Comparison of ENCODE assay signal across 31 cellular contexts in the genomic region with DNA sequence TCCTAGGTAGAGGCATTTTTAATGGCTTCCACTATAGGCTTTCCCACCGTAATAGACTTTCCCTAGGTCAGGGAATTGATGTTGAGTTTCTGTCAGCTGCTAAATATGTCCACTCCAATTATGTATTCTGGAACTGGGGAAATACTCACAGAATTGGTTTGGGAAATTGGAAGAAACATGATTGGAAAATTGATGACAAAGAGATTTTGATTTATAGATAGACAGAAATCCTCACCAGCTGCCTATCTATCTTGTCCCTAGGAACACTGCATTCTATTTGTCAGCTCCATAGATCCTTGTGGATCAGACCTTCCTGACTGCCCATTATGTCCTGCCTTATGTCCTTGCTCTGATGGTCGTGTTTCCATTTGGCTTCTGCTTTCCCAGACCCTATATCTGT.
DNase-seq lines count a peak whose midpoint lies in the region; ATAC-seq, FAIRE-seq and TF ChIP-seq lines count a peak whose summit lies in the region.
"Had no signal": no experiment of that assay in that cellular context is flagged by ENCODE, and none has a peak within 500 bp of the region (broad histone marks: within the 10 kb centered on the region; RNA-seq: fewer than 3 reads in every experiment).

No MANE protein-coding gene starts in this region.

- peaks cover 4% of the 10 kb centered on the region for H3K4me1 Mint-ChIP-seq in WTC11
- H3K4me1 Mint-ChIP-seq: B cell; CD14-positive monocyte; CD4-positive, alpha-beta memory T cell; CD4-positive, CD25-positive, alpha-beta regulatory T cell; CD8-positive, alpha-beta memory T cell had no signal

- no peak for TF ChIP-seq POLR2A in K562 (conservative IDR thresholded peaks at IDR 0.05)

- H3K27me3 ChIP-seq in K562 (ENCODE audit: control insufficient read depth in 2 of 2, insufficient read depth in 2 of 2, low read length in 2 of 2) = no peaks in the 10 kb centered on the region
- H3K27me3 ChIP-seq: BE2C; BLaER1; BLaER1 treated with 17β-estradiol and CSF1 and Interleukin-3, amounts not matched to agents 10 nM and 100 nM had no signal

- 0 out of 2 replicates have a peak, but pooled peaks cover 2% of the 10 kb centered on the region for H3K36me3 Mint-ChIP-seq in WTC11
- H3K36me3 Mint-ChIP-seq: CD14-positive monocyte; CD4-positive, alpha-beta memory T cell; CD4-positive, CD25-positive, alpha-beta regulatory T cell; CD8-positive, alpha-beta memory T cell; CD8-positive, alpha-beta T cell had no signal

- ATAC-seq in K562 (no peak), WTC11 (no peak)
- ATAC-seq: A549; CD8-positive, alpha-beta T cell had no signal

- H3K4me1 ChIP-seq in K562 (replicated peaks in 1 of 2; ENCODE audit: control insufficient read depth in 2 of 2, insufficient read depth in 2 of 2, low read length in 2 of 2) = no peaks in the 10 kb centered on the region
- H3K4me1 ChIP-seq: A549; BE2C; BLaER1; BLaER1 treated with 17β-estradiol and CSF1 and Interleukin-3, amounts not matched to agents 10 nM and 100 nM; Caco-2 had no signal

- no peak overlapping the region for H3K27ac ChIP-seq in K562 (ENCODE audit: extremely low read depth, low read depth, low read length)
- H3K27ac ChIP-seq: 22Rv1; A549; BLaER1; BLaER1 treated with 17β-estradiol and CSF1 and Interleukin-3, amounts not matched to agents 10 nM and 100 nM; C4-2B had no signal

- no peak for FAIRE-seq in K562 (lab: Jason Lieb, UNC)
- FAIRE-seq: A204.1, A549, D721Med had no signal

- 36% methylated on average over 2 of the region's 2 CpGs for WGBS in K562 (ENCODE audit: insufficient coverage, low coverage, missing lambda C conversion rate)

- no peak overlapping the region for H3K4me3 Mint-ChIP-seq in WTC11
- H3K4me3 Mint-ChIP-seq: B cell; CD14-positive monocyte; CD4-positive, alpha-beta memory T cell; CD4-positive, alpha-beta T cell; CD4-positive, CD25-positive, alpha-beta regulatory T cell; CD8-positive, alpha-beta memory T cell; CD8-positive, alpha-beta T cell had no signal

- no peak for TF ChIP-seq CTCF in K562 (IDR thresholded peaks at IDR 0.05 in 2 of 3, conservative IDR thresholded peaks at IDR 0.05 in 1 of 3; ENCODE audit: insufficient read depth in 2 of 3, low read depth in 1 of 3, low read length in 3 of 3)
- no peak for TF ChIP-seq CTCF in WTC11 (IDR thresholded peaks at IDR 0.05)

- H3K9me1 ChIP-seq in K562 (ENCODE audit: control insufficient read depth, insufficient read depth, low read length) = no peaks in the 10 kb centered on the region

- no peaks in the 10 kb centered on the region for H3K9me3 ChIP-seq in K562 (replicated peaks; ENCODE audit: control insufficient read depth, insufficient read depth, low read depth, low read length)
- H3K9me3 ChIP-seq: A549; BLaER1; BLaER1 treated with 17β-estradiol and CSF1 and Interleukin-3, amounts not matched to agents 10 nM and 100 nM; Caco-2 had no signal

- H3K4me2 ChIP-seq in K562 (ENCODE audit: insufficient read depth, low read length) = no peak overlapping the region
- H3K4me2 ChIP-seq: A549; BLaER1; BLaER1 treated with 17β-estradiol and CSF1 and Interleukin-3, amounts not matched to agents 10 nM and 100 nM had no signal

- H3K79me2 ChIP-seq in K562 (ENCODE audit: control insufficient read depth, insufficient read depth, low read length) = no peaks in the 10 kb centered on the region

- no peaks in the 10 kb centered on the region for H3K36me3 ChIP-seq in K562 (ENCODE audit: control insufficient read depth, insufficient read depth, low read length)
- H3K36me3 ChIP-seq: BE2C; BLaER1; BLaER1 treated with 17β-estradiol and CSF1 and Interleukin-3, amounts not matched to agents 10 nM and 100 nM had no signal

- no TSS peak for BruUV-seq in K562 (replicated peaks; lab: Mats Ljungman, UMichigan)

- peaks cover 8% of the 10 kb centered on the region; the same call in 1 of the 2 replicates for H3K9me3 Mint-ChIP-seq in WTC11
- H3K9me3 Mint-ChIP-seq: CD4-positive, alpha-beta T cell; CD8-positive, alpha-beta T cell had no signal

- no peak overlapping the region for H3K27ac Mint-ChIP-seq in WTC11
- H3K27ac Mint-ChIP-seq: B cell; CD14-positive monocyte; CD4-positive, alpha-beta memory T cell; CD4-positive, alpha-beta T cell; CD8-positive, alpha-beta memory T cell; CD8-positive, alpha-beta T cell had no signal

- H3K27me3 Mint-ChIP-seq in WTC11 (ENCODE audit: low read depth) = no peaks in the 10 kb centered on the region; the same call in 1 of the 2 replicates
- H3K27me3 Mint-ChIP-seq: B cell; CD4-positive, alpha-beta memory T cell; CD4-positive, alpha-beta T cell; CD4-positive, CD25-positive, alpha-beta regulatory T cell; CD8-positive, alpha-beta memory T cell had no signal

- CTCF ChIA-PET in K562 (lab: Yijun Ruan, JAX; ENCODE audit: low intra/inter-chr PET ratio) (no interaction called here), WTC11 (lab: Charles Lee) (no interaction called here)

- no peak overlapping the region for H3K9ac ChIP-seq in K562 (ENCODE audit: insufficient read depth in 1 of 2, low read depth in 2 of 2, low read length in 2 of 2)
- H3K9ac ChIP-seq: BLaER1; BLaER1 treated with 17β-estradiol and CSF1 and Interleukin-3, amounts not matched to agents 10 nM and 100 nM had no signal

- no peak overlapping the region for H2AFZ ChIP-seq in K562 (ENCODE audit: low read depth, low read length)

- in situ Hi-C loops in K562 (cut with MboI) = no loop called here

- no peak overlapping the region for H3K4me3 ChIP-seq in K562
- H3K4me3 ChIP-seq: A549; BLaER1; BLaER1 treated with 17β-estradiol and CSF1 and Interleukin-3, amounts not matched to agents 10 nM and 100 nM had no signal

- no peak for DNase-seq in K562 (ENCODE audit: extremely low read depth in 1 of 4, low spot score in 3 of 4)
- DNase-seq in WTC11 (ENCODE audit: low spot score) = no peak
- DNase-seq: 8988T; ACHN; AML-193; BE2C; C1 segment of cervical spinal cord; Caco-2; Calu3; CD4-positive, alpha-beta memory T cell; CD4-positive, alpha-beta T cell; CD4-positive, CD25-positive, alpha-beta regulatory T cell; CD8-positive, alpha-beta memory T cell; CD8-positive, alpha-beta T cell; COR-L47; DMS 273 treated with DMSO at 0.1 percent for 48 hours; DMS153; DMS53; DMS79; DMS79 treated with DMSO at 0.1 percent for 48 hours; DND-41; EL had no signal

- no peaks in the 10 kb centered on the region for H4K20me1 ChIP-seq in K562 (replicated peaks; ENCODE audit: control insufficient read depth, insufficient read depth, low read length)
- H4K20me1 ChIP-seq: BLaER1; BLaER1 treated with 17β-estradiol and CSF1 and Interleukin-3, amounts not matched to agents 10 nM and 100 nM had no signal

- POLR2A ChIA-PET in K562 (lab: Yijun Ruan, JAX) (interaction anchor here (0.6 to 1.4 kb wide), 3 partner anchors 8 to 92 kb away, joined by 3 to 5 read pairs (median 3); no protein-coding TSS in a partner anchor), WTC11 (lab: Charles Lee) (no interaction called here)

- TF ChIP-seq RAD21 in K562 (CRISPR knock-in tag; conservative IDR thresholded peaks at IDR 0.05 in 1 of 2, IDR thresholded peaks at IDR 0.05 in 1 of 2) = no peak

- intact Hi-C loops in K562 (cut with micrococcal nuclease) = no loop called here

- no peak for TF ChIP-seq EP300 in K562 (IDR thresholded peaks at IDR 0.05; ENCODE audit: low read length)

TF ChIP-seq in K562, 482 proteins besides CTCF, POLR2A, EP300 and RAD21 (continues in another document):
- TF ChIP-seq SIN3A (IDR thresholded peaks at IDR 0.05; ENCODE audit: borderline replicate concordance in 2 of 2, control insufficient read depth in 1 of 2, low read depth in 2 of 2, low read length in 2 of 2) (no peak), ZNF316 (IDR thresholded peaks at IDR 0.05) (peak; percentile 67), NFIX (CRISPR knock-in tag; IDR thresholded peaks at IDR 0.05; ENCODE audit: low read depth) (no peak), MAFG (tag; conservative IDR thresholded peaks at IDR 0.05) (0 out of 2 replicates have a peak, but pooled peaks have one; percentile 20)
- TF ChIP-seq, protein P1, sequence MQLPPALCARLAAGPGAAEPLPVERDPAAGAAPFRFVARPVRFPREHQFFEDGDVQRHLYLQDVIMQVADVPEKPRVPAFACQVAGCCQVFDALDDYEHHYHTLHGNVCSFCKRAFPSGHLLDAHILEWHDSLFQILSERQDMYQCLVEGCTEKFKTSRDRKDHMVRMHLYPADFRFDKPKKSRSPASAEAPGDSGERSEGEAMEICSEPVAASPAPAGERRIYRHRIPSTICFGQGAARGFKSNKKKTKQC (CRISPR knock-in tag; IDR thresholded peaks at IDR 0.05) = no peak

TF ChIP-seq in WTC11, 78 proteins besides CTCF, POLR2A, EP300 and RAD21 (continues in another document):
- TF ChIP-seq HMGA2 (CRISPR knock-in tag; IDR thresholded peaks at IDR 0.05) = no peak
- TF ChIP-seq ELF4 (CRISPR knock-in tag; IDR thresholded peaks at IDR 0.05; ENCODE audit: low read depth) = no peak
- TF ChIP-seq ZNF219 (CRISPR knock-in tag; IDR thresholded peaks at IDR 0.05; ENCODE audit: borderline replicate concordance) = no peak
- no peak for TF ChIP-seq NFATC4 (CRISPR knock-in tag; IDR thresholded peaks at IDR 0.05)
- no peak for TF ChIP-seq USF1 (CRISPR knock-in tag; IDR thresholded peaks at IDR 0.05)
- no peak for TF ChIP-seq ZNF232 (CRISPR knock-in tag; IDR thresholded peaks at IDR 0.05)
- TF ChIP-seq SP1 (CRISPR knock-in tag; conservative IDR thresholded peaks at IDR 0.05) = no peak
- TF ChIP-seq ZNF425 (CRISPR knock-in tag; conservative IDR thresholded peaks at IDR 0.05) = no peak
